In genomic region chr4:86934772-86935498, GRCh38 we compare ENCODE assay signal across 1 cellular context.
TF ChIP-seq lines count a peak whose summit lies in the region.

Gene AFF1, plus strand, starts transcription at chr4:86935011. Its CDS starts 13,523 bp downstream, at chr4:86948534.

TF ChIP-seq in HepG2, 621 proteins besides CTCF, POLR2A, EP300 and RAD21 (continued from another document and continues in another):
- TF ChIP-seq SRSF4 (IDR thresholded peaks at IDR 0.05; ENCODE audit: low read depth, low read length, poor library complexity, severe bottlenecking) (no peak), ADNP (CRISPR knock-in tag; IDR thresholded peaks at IDR 0.05) (no peak), HOXA3 (CRISPR knock-in tag; IDR thresholded peaks at IDR 0.05) (peak; percentile 70; the same call in 1 of the 2 replicates), RFX3 (CRISPR knock-in tag; IDR thresholded peaks at IDR 0.05) (no peak; the same call in 1 of the 2 replicates), PLRG1 (conservative IDR thresholded peaks at IDR 0.05) (no peak), NCOR1 (IDR thresholded peaks at IDR 0.05; ENCODE audit: borderline replicate concordance, low read length) (no peak), BRD4 (CRISPR knock-in tag; IDR thresholded peaks at IDR 0.05) (peak; percentile 56; the same call in 1 of the 2 replicates), ATF2 (CRISPR knock-in tag; IDR thresholded peaks at IDR 0.05) (no peak; the same call in 1 of the 2 replicates), ZNF33A (CRISPR knock-in tag; IDR thresholded peaks at IDR 0.05; ENCODE audit: borderline replicate concordance) (no peak), ZFP91 (CRISPR knock-in tag; IDR thresholded peaks at IDR 0.05; ENCODE audit: borderline replicate concordance) (peak; percentile 70), ZNF317 (CRISPR knock-in tag; IDR thresholded peaks at IDR 0.05) (no peak), ZNF784 (CRISPR knock-in tag; IDR thresholded peaks at IDR 0.05; ENCODE audit: borderline replicate concordance) (peak; percentile 29; the same call in 1 of the 2 replicates), ZNF260 (CRISPR knock-in tag; IDR thresholded peaks at IDR 0.05; ENCODE audit: borderline replicate concordance, low read depth) (no peak), REXO4 (CRISPR knock-in tag; IDR thresholded peaks at IDR 0.05; ENCODE audit: borderline replicate concordance) (no peak), CREB1 (IDR thresholded peaks at IDR 0.05) (no peak), CREB1 (CRISPR knock-in tag; IDR thresholded peaks at IDR 0.05) (no peak), ZNF740 (CRISPR knock-in tag; IDR thresholded peaks at IDR 0.05) (peak; percentile 88), NFKB2 (CRISPR knock-in tag; IDR thresholded peaks at IDR 0.05; ENCODE audit: borderline replicate concordance) (peak; percentile 79; the same call in 1 of the 2 replicates), CREBL2 (CRISPR knock-in tag; IDR thresholded peaks at IDR 0.05; ENCODE audit: borderline replicate concordance) (peak; percentile 92; the same call in 1 of the 2 replicates), ARID4A (CRISPR knock-in tag; IDR thresholded peaks at IDR 0.05; ENCODE audit: borderline replicate concordance) (peak; percentile 78; the same call in 1 of the 2 replicates), PBX2 (CRISPR knock-in tag; IDR thresholded peaks at IDR 0.05) (no peak), ZFP90 (CRISPR knock-in tag; IDR thresholded peaks at IDR 0.05; ENCODE audit: borderline replicate concordance) (no peak), ARID2 (CRISPR knock-in tag; IDR thresholded peaks at IDR 0.05; ENCODE audit: borderline replicate concordance) (no peak; the same call in 1 of the 2 replicates), SMAD9 (CRISPR knock-in tag; IDR thresholded peaks at IDR 0.05) (no peak), ZNF274 (CRISPR knock-in tag; IDR thresholded peaks at IDR 0.05) (peak; percentile 66; the same call in 1 of the 2 replicates), ZNF670 (CRISPR knock-in tag; IDR thresholded peaks at IDR 0.05; ENCODE audit: borderline replicate concordance) (peak; percentile 92; the same call in 1 of the 2 replicates), CC2D1A (CRISPR knock-in tag; IDR thresholded peaks at IDR 0.05) (no peak), MED8 (CRISPR knock-in tag; IDR thresholded peaks at IDR 0.05; ENCODE audit: insufficient replicate concordance) (peak; percentile 81), ZNF251 (CRISPR knock-in tag; IDR thresholded peaks at IDR 0.05) (no peak), RERE (CRISPR knock-in tag; IDR thresholded peaks at IDR 0.05; ENCODE audit: low read depth) (peak; percentile 5; the same call in 1 of the 2 replicates), KMT2A (CRISPR knock-in tag; IDR thresholded peaks at IDR 0.05) (peak; percentile 71; the same call in 1 of the 2 replicates), SETDB1 (CRISPR knock-in tag; IDR thresholded peaks at IDR 0.05; ENCODE audit: borderline replicate concordance) (no peak), SPEN (CRISPR knock-in tag; IDR thresholded peaks at IDR 0.05; ENCODE audit: low read depth) (peak; percentile 24; the same call in 1 of the 2 replicates), ZNF263 (CRISPR knock-in tag; IDR thresholded peaks at IDR 0.05) (peak; percentile 35; the same call in 1 of the 2 replicates), BCL6 (CRISPR knock-in tag; IDR thresholded peaks at IDR 0.05) (peak; percentile 13; the same call in 1 of the 2 replicates), ZNF280D (CRISPR knock-in tag; IDR thresholded peaks at IDR 0.05) (peak; percentile 15; the same call in 1 of the 2 replicates), USF2 (IDR thresholded peaks at IDR 0.05; ENCODE audit: low read depth, low read length) (no peak), USF2 (CRISPR knock-in tag; IDR thresholded peaks at IDR 0.05; ENCODE audit: borderline replicate concordance) (no peak; the same call in 1 of the 2 replicates)
